Comparison of ENCODE assay signal across 19 cellular contexts in the genomic region with DNA sequence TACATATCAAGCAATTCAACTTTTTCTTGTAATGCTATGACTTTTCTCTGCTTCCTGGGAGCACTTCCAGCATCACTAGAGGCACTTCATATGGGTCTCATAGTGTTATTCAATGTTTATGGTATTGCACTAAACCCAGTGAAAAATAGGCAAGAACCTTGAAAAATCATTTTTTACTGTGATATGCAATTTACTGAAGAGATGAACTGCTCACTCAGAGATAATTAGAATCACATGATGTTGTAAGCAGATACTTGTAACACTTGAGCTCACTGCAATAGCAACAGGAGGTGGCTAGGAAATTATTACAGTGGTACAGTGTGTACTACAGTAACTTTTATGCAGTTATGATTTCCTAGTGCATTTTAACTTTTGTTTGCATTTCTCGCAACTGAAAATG.
A peak's percentile ranks its signal among the peaks of the same experiment; 100 is the strongest.
DNase-seq lines count a peak whose midpoint lies in the region; TF ChIP-seq lines count a peak whose summit lies in the region.
"Had no signal": no experiment of that assay in that cellular context is flagged by ENCODE, and none has a peak within 500 bp of the region (broad histone marks: within the 10 kb centered on the region; RNA-seq: fewer than 3 reads in every experiment).

No MANE protein-coding gene starts in this region.

- no peaks in the 10 kb centered on the region for H3F3A ChIP-seq in SK-N-SH (replicated peaks; ENCODE audit: insufficient read depth)

- no peak overlapping the region for H3K4me3 ChIP-seq in SK-N-SH (ENCODE audit: low read depth in 2 of 2, low read length in 1 of 2)
- H3K4me3 ChIP-seq: BLaER1, GM12878, PC-9, SJSA1 had no signal

- no peak for TF ChIP-seq RAD21 in SK-N-SH (IDR thresholded peaks at IDR 0.05; ENCODE audit: low read length)

- no peaks in the 10 kb centered on the region for H3K27me3 ChIP-seq in SK-N-SH (ENCODE audit: insufficient read depth)
- H3K27me3 ChIP-seq: BLaER1, SJSA1 had no signal

- no peak overlapping the region for H2AFZ ChIP-seq in SK-N-SH (ENCODE audit: low read depth)
- H2AFZ ChIP-seq: PC-9 had no signal

- H4K20me1 ChIP-seq in SK-N-SH (ENCODE audit: insufficient read depth), result no peaks in the 10 kb centered on the region
- H4K20me1 ChIP-seq: BLaER1 had no signal

- peak; percentile 41 for DNase-seq in DMS79 treated with DMSO at 0.1 percent for 48 hours (lab: John Stamatoyannopoulos, UW)
- no peak for DNase-seq in DMS79 (lab: John Stamatoyannopoulos, UW)
- peak; percentile 37 for DNase-seq in activated CD4-positive, alpha-beta T cell treated with anti-CD3 and anti-CD28 coated beads, Interleukin-2, amount 10 ng/mL, durations not matched to agents 24 days and 14 days
- DNase-seq in activated CD4-positive, alpha-beta T cell treated with anti-CD3 and anti-CD28 coated beads for 1 hour, result no peak
- DNase-seq in progenitor cell of endocrine pancreas (ENCODE audit: low spot score, unreplicated experiment), result no peak
- no peak for DNase-seq in SK-N-SH
- DNase-seq in NCI-H187 (lab: John Stamatoyannopoulos, UW), result no peak
- DNase-seq: CD8-positive, alpha-beta T cell; GDM1; GOT3; KBM-7; NCI-H1694 treated with DMSO at 0.1 percent for 48 hours; NCI-H226; NCI-H526 treated with DMSO at 0.1 percent for 48 hours; PC-9 had no signal

- H3K27me3 Mint-ChIP-seq in activated CD4-positive, alpha-beta T cell treated with anti-CD3 and anti-CD28 coated beads, Interleukin-2, amount 10 ng/mL, durations not matched to agents 24 days and 14 days, result peaks cover 15% of the 10 kb centered on the region
- H3K27me3 Mint-ChIP-seq in progenitor cell of endocrine pancreas, result no peaks in the 10 kb centered on the region

- H3K9ac ChIP-seq in SK-N-SH, result no peak overlapping the region
- H3K9ac ChIP-seq: BLaER1 had no signal

- H3K27ac Mint-ChIP-seq in activated CD4-positive, alpha-beta T cell treated with anti-CD3 and anti-CD28 coated beads, Interleukin-2, amount 10 ng/mL, durations not matched to agents 24 days and 14 days, result no peak overlapping the region
- H3K27ac Mint-ChIP-seq in progenitor cell of endocrine pancreas, result peak overlapping the region; percentile 29
- H3K27ac Mint-ChIP-seq: CD8-positive, alpha-beta T cell had no signal

- no peak overlapping the region for H3K4me3 Mint-ChIP-seq in activated CD4-positive, alpha-beta T cell treated with anti-CD3 and anti-CD28 coated beads, Interleukin-2, amount 10 ng/mL, durations not matched to agents 24 days and 14 days
- no peak overlapping the region for H3K4me3 Mint-ChIP-seq in progenitor cell of endocrine pancreas (ENCODE audit: low read depth)
- H3K4me3 Mint-ChIP-seq: CD8-positive, alpha-beta T cell had no signal

- no peaks in the 10 kb centered on the region for H3K9me2 ChIP-seq in SK-N-SH

- POLR2A ChIA-PET in SK-N-SH (lab: Yijun Ruan, JAX), result no interaction called here

- H3K79me2 ChIP-seq in SK-N-SH (ENCODE audit: insufficient read depth), result no peaks in the 10 kb centered on the region

- H3K4me1 Mint-ChIP-seq in activated CD4-positive, alpha-beta T cell treated with anti-CD3 and anti-CD28 coated beads, Interleukin-2, amount 10 ng/mL, durations not matched to agents 24 days and 14 days, result no peaks in the 10 kb centered on the region
- H3K4me1 Mint-ChIP-seq in progenitor cell of endocrine pancreas (ENCODE audit: low read depth), result peaks cover 52% of the 10 kb centered on the region

- peak overlapping the region; percentile 77 for H3K27ac ChIP-seq in VCaP
- H3K27ac ChIP-seq in SK-N-SH (ENCODE audit: low read depth in 2 of 2, low read length in 1 of 2), result no peak overlapping the region
- H3K27ac ChIP-seq: BLaER1, PC-9, SJSA1 had no signal

- no peak for TF ChIP-seq CTCF in VCaP (conservative IDR thresholded peaks at IDR 0.05)
- no peak for TF ChIP-seq CTCF in progenitor cell of endocrine pancreas (IDR thresholded peaks at IDR 0.05; ENCODE audit: unreplicated experiment)
- TF ChIP-seq CTCF in SK-N-SH (IDR thresholded peaks at IDR 0.05), result no peak

- H3K9me3 ChIP-seq in SK-N-SH, result no peaks in the 10 kb centered on the region
- H3K9me3 ChIP-seq: BLaER1, SJSA1 had no signal

- no peaks in the 10 kb centered on the region for H3K4me1 ChIP-seq in SK-N-SH (ENCODE audit: control insufficient read depth in 1 of 2, insufficient read depth in 2 of 2, low read depth in 1 of 2, low read length in 1 of 2)
- H3K4me1 ChIP-seq: BLaER1, SJSA1 had no signal

- CTCF ChIA-PET in SK-N-SH (lab: Yijun Ruan, JAX), result no interaction called here

- intact Hi-C loops in activated CD4-positive, alpha-beta T cell treated with anti-CD3 and anti-CD28 coated beads, Interleukin-2, amount 10 ng/mL, durations not matched to agents 24 days and 14 days (cut with micrococcal nuclease), result no loop called here

- H3K9me3 Mint-ChIP-seq in activated CD4-positive, alpha-beta T cell treated with anti-CD3 and anti-CD28 coated beads, Interleukin-2, amount 10 ng/mL, durations not matched to agents 24 days and 14 days, result no peaks in the 10 kb centered on the region
- H3K9me3 Mint-ChIP-seq in progenitor cell of endocrine pancreas (ENCODE audit: low read depth), result peaks cover 17% of the 10 kb centered on the region
- H3K9me3 Mint-ChIP-seq: CD8-positive, alpha-beta T cell had no signal

- no peaks in the 10 kb centered on the region for H3K36me3 ChIP-seq in SK-N-SH (replicated peaks in 1 of 2; ENCODE audit: control insufficient read depth in 1 of 2, insufficient read depth in 2 of 2, low read length in 1 of 2)
- H3K36me3 ChIP-seq: BLaER1, SJSA1 had no signal

- no peaks in the 10 kb centered on the region for H3K36me3 Mint-ChIP-seq in activated CD4-positive, alpha-beta T cell treated with anti-CD3 and anti-CD28 coated beads, Interleukin-2, amount 10 ng/mL, durations not matched to agents 24 days and 14 days (ENCODE audit: low read depth)
- H3K36me3 Mint-ChIP-seq in progenitor cell of endocrine pancreas (ENCODE audit: insufficient read depth), result peaks cover 8% of the 10 kb centered on the region
- H3K36me3 Mint-ChIP-seq: CD8-positive, alpha-beta T cell had no signal

- H3K4me2 ChIP-seq in SK-N-SH, result no peak overlapping the region
- H3K4me2 ChIP-seq: BLaER1, PC-9 had no signal

- 7% methylated on average over 1 of the region's 1 CpG for WGBS in SK-N-SH (ENCODE audit: low lambda C conversion rate)

- no peak for TF ChIP-seq EP300 in SK-N-SH (IDR thresholded peaks at IDR 0.05; ENCODE audit: borderline replicate concordance in 1 of 2, low read depth in 1 of 2, low read length in 1 of 2)

TF ChIP-seq in SK-N-SH, 30 proteins besides CTCF, POLR2A, EP300 and RAD21:
- TF ChIP-seq SIN3A (IDR thresholded peaks at IDR 0.05; ENCODE audit: borderline replicate concordance, low read depth, low read length) (no peak), USF1 (IDR thresholded peaks at IDR 0.05; ENCODE audit: borderline replicate concordance, low read depth) (no peak), FOXJ3 (CRISPR knock-in tag; IDR thresholded peaks at IDR 0.05) (no peak), RCOR1 (IDR thresholded peaks at IDR 0.05; ENCODE audit: low read length) (no peak), MEF2A (IDR thresholded peaks at IDR 0.05; ENCODE audit: borderline replicate concordance, low read depth) (no peak), NFIC (IDR thresholded peaks at IDR 0.05; ENCODE audit: borderline replicate concordance) (no peak), NRF1 (IDR thresholded peaks at IDR 0.05; ENCODE audit: low read depth, low read length) (no peak), ZBTB33 (IDR thresholded peaks at IDR 0.05; ENCODE audit: borderline replicate concordance, low read depth) (no peak), RFX5 (IDR thresholded peaks at IDR 0.05; ENCODE audit: low read length) (no peak), JUND (IDR thresholded peaks at IDR 0.05) (no peak)
TF ChIP-seq in SK-N-SH: peak in this region for 0.

Comparison
In these comparisons a context has a peak if more than half of its experiments do, and no peak if none do; other contexts are left out.
1. DNase-seq: peak in DMS79 treated with DMSO at 0.1 percent for 48 hours (single experiment) and activated CD4-positive, alpha-beta T cell treated with anti-CD3 and anti-CD28 coated beads, Interleukin-2, amount 10 ng/mL, durations not matched to agents 24 days and 14 days (single experiment); none in DMS79 (single experiment), activated CD4-positive, alpha-beta T cell treated with anti-CD3 and anti-CD28 coated beads for 1 hour (single experiment), progenitor cell of endocrine pancreas (single experiment), SK-N-SH (single experiment) and NCI-H187 (0 of 2).